Comparison of ENCODE assay signal across 9 cellular contexts in genomic region chr10:17425584-17426262, GRCh38. TPM values are rescaled to one million over a fixed set of nuclear protein-coding genes. Genes with fewer than 3 reads are reported as not detected.
DNase-seq lines count a peak whose midpoint lies in the region; ATAC-seq lines count a peak whose summit lies in the region.
"Had no signal": no experiment of that assay in that cellular context is flagged by ENCODE, and none has a peak within 500 bp of the region (broad histone marks: within the 10 kb centered on the region; RNA-seq: fewer than 3 reads in every experiment).

No MANE protein-coding gene starts in this region.

- no peaks in the 10 kb centered on the region for H3K9me3 ChIP-seq in HAP-1

- DNase-seq in KBM-7, result peak; percentile 88
- peak; percentile 23 to 32 for DNase-seq in activated CD4-positive, alpha-beta T cell treated with anti-CD3 and anti-CD28 coated beads, Interleukin-2, amount 50 U/mL, for 4 hours
- peak; percentile 36 to 73 for DNase-seq in dermis microvascular lymphatic vessel endothelial cell (ENCODE audit: low read depth in 2 of 2)
- peak; percentile 53 for DNase-seq in stimulated activated CD4-positive, alpha-beta T cell treated with anti-CD3 and anti-CD28 coated beads, Interleukin-2, amount 100 ng/mL, for 4 hours (ENCODE audit: low read depth)
- no peak for DNase-seq in NCI-H82 (lab: John Stamatoyannopoulos, UW)
- no peak for DNase-seq in cerebellar nuclear complex (lab: John Stamatoyannopoulos, UW)
- no peak for DNase-seq in HAP-1 (ENCODE audit: low spot score in 2 of 2)
- DNase-seq: NCI-H774 had no signal

- no peaks in the 10 kb centered on the region for H3K36me3 ChIP-seq in HAP-1 (replicated peaks)

- no peaks in the 10 kb centered on the region for H3K4me1 ChIP-seq in HAP-1

- in situ Hi-C loops in KBM-7 (cut with MboI; ENCODE audit: low pct_unique_long_range_greater_than_20kb, low sequenced_read_pairs), result no loop called here
- in situ Hi-C loops in HAP-1 (cut with MboI; ENCODE audit: low sequenced_read_pairs), result loop anchor here (10.0 to 25.0 kb wide), 2 partner anchors 591 to 1538 kb away; no protein-coding TSS in a partner anchor

- H3K4me3 ChIP-seq in HAP-1, result no peak overlapping the region

- no peaks in the 10 kb centered on the region for H3K27me3 ChIP-seq in HAP-1 (ENCODE audit: low read depth)

- no peak for ATAC-seq in GM21723 (IDR thresholded peaks at IDR 0.05; ENCODE audit: unreplicated experiment)

RNA-seq across cellular contexts. Expression of gene ST8SIA6, which starts 28.7 kb away (rescaled TPM):
- 0.13 and 0.25 TPM in 2 replicates for total RNA-seq in dermis microvascular lymphatic vessel endothelial cell

Comparison
In these comparisons a context has a peak if more than half of its experiments do, and no peak if none do; other contexts are left out.
1. DNase-seq: peak in KBM-7 (single experiment), activated CD4-positive, alpha-beta T cell treated with anti-CD3 and anti-CD28 coated beads, Interleukin-2, amount 50 U/mL, for 4 hours (2 of 2), dermis microvascular lymphatic vessel endothelial cell (2 of 2) and stimulated activated CD4-positive, alpha-beta T cell treated with anti-CD3 and anti-CD28 coated beads, Interleukin-2, amount 100 ng/mL, for 4 hours (single experiment); none in NCI-H82 (single experiment), cerebellar nuclear complex (0 of 2) and HAP-1 (0 of 2).